Comparison of ENCODE assay signal across 17 cellular contexts in the genomic region with DNA sequence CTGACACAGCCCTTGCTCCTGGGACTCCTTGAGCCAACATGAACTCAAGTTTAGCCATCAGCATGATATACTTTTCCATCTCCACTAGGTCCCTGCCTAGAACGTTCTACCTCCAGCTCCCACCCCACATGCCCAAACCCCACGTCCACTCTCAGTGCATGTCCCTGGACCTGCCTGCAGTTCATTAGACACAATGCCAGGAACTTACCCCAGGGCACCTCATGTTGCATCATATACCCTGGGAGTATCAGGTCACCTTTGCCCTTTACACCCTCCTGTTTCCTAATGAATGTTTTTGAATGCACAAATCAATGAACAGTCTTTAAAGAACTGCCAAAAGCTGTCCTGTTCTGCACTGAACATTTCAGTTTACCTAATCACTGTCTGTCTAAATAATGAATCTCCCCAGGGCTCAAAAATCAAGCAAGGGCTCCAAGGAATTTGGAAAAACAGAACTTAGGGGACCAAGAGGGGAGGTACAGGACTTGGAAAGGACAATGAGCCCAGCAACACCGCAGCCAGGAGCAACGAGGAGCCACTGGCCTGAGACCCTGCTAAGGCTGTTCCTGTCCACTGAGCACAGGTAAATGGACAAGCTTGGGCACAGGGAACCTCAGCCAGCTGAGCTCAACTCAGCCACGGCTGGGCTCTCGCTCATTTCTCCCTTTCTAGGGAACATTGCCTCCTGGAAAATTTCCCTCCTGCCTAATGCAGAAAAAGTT. TPM values are rescaled to one million over a fixed set of nuclear protein-coding genes. Genes with fewer than 3 reads are reported as not detected.
"Had no signal": no experiment of that assay in that cellular context is flagged by ENCODE, and none has a peak within 500 bp of the region (broad histone marks: within the 10 kb centered on the region; RNA-seq: fewer than 3 reads in every experiment).

No MANE protein-coding gene starts in this region.

- ATAC-seq: sciatic nerve had no signal

- H3K36me3 ChIP-seq: prostate gland, suprapubic skin had no signal

- H3K27ac Mint-ChIP-seq: activated CD4-positive, alpha-beta memory T cell treated with anti-CD3 and anti-CD28 coated beads for 36 hours; activated naive CD4-positive, alpha-beta T cell treated with anti-CD3 and anti-CD28 coated beads for 36 hours; activated T-helper 17 cell treated with anti-CD3 and anti-CD28 coated beads, Interleukin-2, amount 50 U/mL, for 72 hours had no signal

- H3K9me3 ChIP-seq: prostate gland, suprapubic skin had no signal

- H3K4me1 Mint-ChIP-seq: activated T-helper 17 cell treated with anti-CD3 and anti-CD28 coated beads, Interleukin-2, amount 50 U/mL, for 72 hours; central memory CD8-positive, alpha-beta T cell; naive thymus-derived CD4-positive, alpha-beta T cell had no signal

- H3K27me3 ChIP-seq: suprapubic skin had no signal

- H3K9me3 Mint-ChIP-seq: activated CD4-positive, alpha-beta memory T cell treated with anti-CD3 and anti-CD28 coated beads for 36 hours; activated naive CD4-positive, alpha-beta T cell treated with anti-CD3 and anti-CD28 coated beads for 36 hours; activated T-helper 17 cell treated with anti-CD3 and anti-CD28 coated beads, Interleukin-2, amount 50 U/mL, for 72 hours; central memory CD8-positive, alpha-beta T cell; naive thymus-derived CD4-positive, alpha-beta T cell had no signal

- H3K27ac ChIP-seq: prostate gland, suprapubic skin had no signal

- H3K4me3 Mint-ChIP-seq: activated CD4-positive, alpha-beta memory T cell treated with anti-CD3 and anti-CD28 coated beads for 36 hours; activated naive CD4-positive, alpha-beta T cell treated with anti-CD3 and anti-CD28 coated beads for 36 hours; activated T-helper 17 cell treated with anti-CD3 and anti-CD28 coated beads, Interleukin-2, amount 50 U/mL, for 72 hours; central memory CD8-positive, alpha-beta T cell; naive thymus-derived CD4-positive, alpha-beta T cell had no signal

- H3K4me3 ChIP-seq: lung, prostate gland, suprapubic skin had no signal

- DNase-seq: activated CD4-positive, alpha-beta memory T cell treated with anti-CD3 and anti-CD28 coated beads for 36 hours; activated CD4-positive, alpha-beta T cell treated with anti-CD3 and anti-CD28 coated beads for 1 hour; activated naive CD4-positive, alpha-beta T cell treated with anti-CD3 and anti-CD28 coated beads for 36 hours; dermis blood vessel endothelial cell; hippocampal formation; midbrain; naive thymus-derived CD4-positive, alpha-beta T cell; stimulated activated naive CD4-positive, alpha-beta T cell treated with Interleukin-2 at 50 U/mL for 16 hours; SW 1271 had no signal

- FAIRE-seq: urothelium cell line had no signal

- H3K4me1 ChIP-seq: prostate gland, suprapubic skin had no signal

- H3K36me3 Mint-ChIP-seq: activated CD4-positive, alpha-beta memory T cell treated with anti-CD3 and anti-CD28 coated beads for 36 hours; naive thymus-derived CD4-positive, alpha-beta T cell had no signal

RNA-seq across cellular contexts. Expression of a gene that starts 7.5 kb away (rescaled TPM):
- total RNA-seq: activated CD4-positive, alpha-beta memory T cell treated with anti-CD3 and anti-CD28 coated beads for 36 hours; activated naive CD4-positive, alpha-beta T cell treated with anti-CD3 and anti-CD28 coated beads for 36 hours; activated T-helper 17 cell treated with anti-CD3 and anti-CD28 coated beads, Interleukin-2, amount 50 U/mL, for 72 hours; dermis blood vessel endothelial cell; epithelial cell of proximal tubule; naive thymus-derived CD4-positive, alpha-beta T cell; sciatic nerve had no signal
